Comparison of ENCODE assay signal across 8 cellular contexts in the genomic region with DNA sequence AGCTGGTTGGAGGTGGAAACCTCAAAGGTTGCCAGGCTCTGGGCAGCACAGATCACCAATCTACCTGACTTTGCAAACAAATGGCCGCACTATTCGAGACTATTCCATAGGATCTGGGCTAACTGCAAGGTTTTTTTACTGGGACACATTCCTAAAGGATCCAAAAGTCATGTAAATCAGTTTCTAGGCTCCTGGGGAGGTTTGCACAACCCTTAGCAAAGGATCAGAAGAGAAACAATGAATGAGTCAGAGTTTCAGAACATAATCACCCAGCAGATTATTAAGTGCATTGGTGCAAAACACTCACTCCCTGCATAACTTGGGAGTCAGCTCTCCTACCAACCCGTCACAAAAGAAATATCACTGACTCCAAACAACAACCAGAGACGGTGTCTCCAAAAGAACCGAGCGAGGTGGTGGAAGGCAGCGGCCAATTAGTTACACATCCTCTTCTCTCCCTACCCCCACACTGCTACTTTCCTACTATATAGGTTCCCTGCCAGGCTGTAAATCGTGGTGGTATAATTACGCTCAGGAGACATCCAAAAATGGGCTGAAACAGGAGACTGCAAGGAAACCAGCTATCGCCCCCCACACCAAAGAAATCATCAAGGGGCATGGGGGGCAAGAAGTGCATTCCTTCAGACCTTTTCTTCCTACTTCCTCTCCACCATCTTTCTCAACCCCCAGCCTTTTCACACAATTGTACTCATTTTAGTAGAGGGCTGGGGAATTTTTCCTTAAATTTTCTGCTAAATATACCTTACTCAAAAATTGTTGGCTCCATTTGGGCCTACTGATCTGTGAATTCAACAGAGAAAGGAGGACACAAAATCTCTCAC.
DNase-seq lines count a peak whose midpoint lies in the region; ATAC-seq and TF ChIP-seq lines count a peak whose summit lies in the region.

No MANE protein-coding gene starts in this region.

- H3K27ac ChIP-seq in HUES6 (ENCODE audit: low read depth, low read length): peak overlapping the region; percentile 96
- H3K27ac ChIP-seq in VCaP: peak overlapping the region; percentile 97

- no peaks in the 10 kb centered on the region for H3K9me3 ChIP-seq in HUES6 (ENCODE audit: control insufficient read depth, insufficient read depth, low read depth, low read length)
- peaks cover 3% of the 10 kb centered on the region for H3K9me3 ChIP-seq in neuron (ENCODE audit: low read length)

- H3K9ac ChIP-seq in HUES6 (ENCODE audit: low read length): peak overlapping the region; percentile 96

- DNase-seq in COR-L47 (lab: John Stamatoyannopoulos, UW) (peak; percentile 5), fibroblast of pulmonary artery (ENCODE audit: low read depth) (peak; percentile 90), NCI-H1105 treated with DMSO at 0.1 percent for 48 hours (lab: John Stamatoyannopoulos, UW) (no peak)

- H3K4me1 ChIP-seq in HUES6 (ENCODE audit: control insufficient read depth, insufficient read depth, low read length) (peaks cover 22% of the 10 kb centered on the region), neuron (ENCODE audit: insufficient read depth, low read length) (peaks cover 16% of the 10 kb centered on the region)

- TF ChIP-seq CTCF in VCaP (conservative IDR thresholded peaks at IDR 0.05) (no peak), fibroblast of pulmonary artery (IDR thresholded peaks at IDR 0.05; ENCODE audit: low read length, missing control alignments) (no peak)

- H2AFZ ChIP-seq in neuron (ENCODE audit: low read depth, low read length): no peak overlapping the region

- H3K4me3 ChIP-seq in HUES6 (ENCODE audit: low read depth, low read length) (peak overlapping the region; percentile 97), fibroblast of pulmonary artery (replicated peaks; ENCODE audit: low read depth, low read length) (peak overlapping the region; percentile 91), neuron (ENCODE audit: low read length) (peak overlapping the region; percentile 77)

- H3K27me3 ChIP-seq in HUES6 (ENCODE audit: control insufficient read depth, insufficient read depth, low read length): no peaks in the 10 kb centered on the region
- H3K27me3 ChIP-seq in neuron (ENCODE audit: insufficient read depth, low read length): no peaks in the 10 kb centered on the region

- H3K36me3 ChIP-seq in HUES6 (ENCODE audit: control insufficient read depth, insufficient read depth, low read length) (peaks cover 6% of the 10 kb centered on the region; the same call in 1 of the 2 replicates), neuron (ENCODE audit: insufficient read depth, low read length) (peaks cover 2% of the 10 kb centered on the region)

- ATAC-seq in GM19351 (IDR thresholded peaks at IDR 0.05; ENCODE audit: unreplicated experiment) (peak; percentile 25), HG02571 (IDR thresholded peaks at IDR 0.05; ENCODE audit: unreplicated experiment) (no peak)
